Comparison of ENCODE assay signal across 1 cellular context in genomic region chr1:74740307-74740706, GRCh38. TPM values are rescaled to one million over a fixed set of nuclear protein-coding genes. Genes with fewer than 3 reads are reported as not detected.
"Had no signal": no experiment of that assay in that cellular context is flagged by ENCODE, and none has a peak within 500 bp of the region (broad histone marks: within the 10 kb centered on the region; RNA-seq: fewer than 3 reads in every experiment).

No MANE protein-coding gene starts in this region.

RNA-seq across cellular contexts. Expression of gene TYW3, which starts 7.4 kb away (rescaled TPM):
- total RNA-seq: smooth muscle cell had no signal
- polyA plus RNA-seq: smooth muscle cell had no signal

RNA-seq across cellular contexts. Expression of gene CRYZ, which starts 7.5 kb away (rescaled TPM):
- total RNA-seq: smooth muscle cell had no signal
- polyA plus RNA-seq: smooth muscle cell had no signal
